8 cellular contexts compared by ENCODE assay signal in genomic region chr6:33275795-33276580, GRCh38. TPM values are rescaled to one million over a fixed set of nuclear protein-coding genes. Genes with fewer than 3 reads are reported as not detected.
DNase-seq lines count a peak whose midpoint lies in the region; ATAC-seq and TF ChIP-seq lines count a peak whose summit lies in the region.
"Not testable (repeated sequence)": the region's sequence is repeated elsewhere in the genome, so short reads cannot be mapped to it uniquely, and the experiment has no call there.

No MANE protein-coding gene starts in this region.

- CTCF ChIA-PET in PC-9 (lab: Charles Lee) = interaction anchor here (0.6 to 0.7 kb wide), 2 partner anchors 11 to 443 kb away, joined by 3 to 5 read pairs; no protein-coding TSS in a partner anchor

- H3K27ac ChIP-seq in ACC112 (ENCODE audit: low read depth, low read length) = peak overlapping the region; percentile 55; the same call in 1 of the 2 replicates
- peak overlapping the region; percentile 96 for H3K27ac ChIP-seq in GM23338 (ENCODE audit: low read depth)
- H3K27ac ChIP-seq in PC-9 = peak overlapping the region; percentile 79
- peak overlapping the region; percentile 68 to 96 (median 92) for H3K27ac ChIP-seq in heart right ventricle
- peak overlapping the region; percentile 85 for H3K27ac ChIP-seq in smooth muscle cell (ENCODE audit: low read depth)

- not testable (repeated sequence) for H2AFZ ChIP-seq in ACC112 (ENCODE audit: low read length, unreplicated experiment); GM23338; PC-9; smooth muscle cell (ENCODE audit: low read depth)

- not testable (repeated sequence) for ATAC-seq in GM23338; activated T-cell treated with anti-CD3 and anti-CD28 coated beads, Interleukin-2, amount 50 U/mL, for 72 hours (replicated peaks in 1 of 2); heart right ventricle; naive B cell (ENCODE audit: low read depth in 2 of 2)

- H3K9me2 ChIP-seq in GM23338 (ENCODE audit: insufficient read depth); PC-9 (ENCODE audit: insufficient read depth): not testable (repeated sequence)

- H4K20me1 ChIP-seq in GM23338 (replicated peaks; ENCODE audit: insufficient read depth) = peaks cover 44% of the 10 kb centered on the region
- H4K20me1 ChIP-seq in PC-9 (ENCODE audit: insufficient read depth) = peaks cover 36% of the 10 kb centered on the region
- peaks cover 45% of the 10 kb centered on the region for H4K20me1 ChIP-seq in smooth muscle cell (ENCODE audit: low read depth)

- H3K36me3 Mint-ChIP-seq in GM23338 (ENCODE audit: low read depth) = peaks cover 78% of the 10 kb centered on the region
- H3K36me3 Mint-ChIP-seq in activated T-cell treated with anti-CD3 and anti-CD28 coated beads, Interleukin-2, amount 50 U/mL, for 72 hours (ENCODE audit: insufficient read depth in 2 of 2) = peaks cover 26 to 49% of the 10 kb centered on the region in 2 donors
- H3K36me3 Mint-ChIP-seq in naive B cell = not testable (repeated sequence)

- POLR2A ChIA-PET in PC-9 (lab: Charles Lee; ENCODE audit: unreplicated experiment) = not testable (repeated sequence)

- BruUV-seq in PC-9 (replicated peaks; lab: Mats Ljungman, UMichigan) = TSS peak; percentile 36

- H3K9ac ChIP-seq in smooth muscle cell (ENCODE audit: low read depth) = not testable (repeated sequence)

- intact Hi-C loops in PC-9 (cut with micrococcal nuclease; ENCODE audit: unreplicated experiment) = loop anchor here (2.0 to 10.0 kb wide), 2 partner anchors 23 to 71 kb away; partner anchors contain the start of genes HSD17B8, RGL2, RING1 and RXRB
- intact Hi-C loops in heart right ventricle (cut with DNase I) = not testable (repeated sequence)

- H3K4me2 ChIP-seq in GM23338 (peak overlapping the region; percentile 100), PC-9 (peak overlapping the region; percentile 96), smooth muscle cell (peak overlapping the region; percentile 86)

- H3K4me3 Mint-ChIP-seq in GM23338 (peak overlapping the region; percentile 97), naive B cell (peak overlapping the region; percentile 85 to 95 (median 92))
- H3K4me3 Mint-ChIP-seq in activated T-cell treated with anti-CD3 and anti-CD28 coated beads, Interleukin-2, amount 50 U/mL, for 72 hours = peak overlapping the region; percentile 94 to 98

- H3K27me3 Mint-ChIP-seq in GM23338 (ENCODE audit: insufficient read depth, low read depth, poor library complexity) = peaks cover 36% of the 10 kb centered on the region
- H3K27me3 Mint-ChIP-seq in activated T-cell treated with anti-CD3 and anti-CD28 coated beads, Interleukin-2, amount 50 U/mL, for 72 hours (ENCODE audit: low read depth); naive B cell: not testable (repeated sequence)

- peak overlapping the region; percentile 89 for H3K4me3 ChIP-seq in ACC112 (ENCODE audit: low read depth, low read length)
- peak overlapping the region; percentile 99 for H3K4me3 ChIP-seq in GM23338
- peak overlapping the region; percentile 70; the same call in 1 of the 2 replicates for H3K4me3 ChIP-seq in PC-9
- peak overlapping the region; percentile 70 for H3K4me3 ChIP-seq in choroid plexus epithelial cell (ENCODE audit: low read depth, low read length)
- H3K4me3 ChIP-seq in heart right ventricle = peak overlapping the region in 9 of 10 donors; percentile 60 to 83 (median 73)
- H3K4me3 ChIP-seq in smooth muscle cell = peak overlapping the region; percentile 57

- not testable (repeated sequence) for H3K9me3 Mint-ChIP-seq in GM23338; activated T-cell treated with anti-CD3 and anti-CD28 coated beads, Interleukin-2, amount 50 U/mL, for 72 hours; naive B cell

- not testable (repeated sequence) for H3K27me3 ChIP-seq in ACC112 (ENCODE audit: insufficient read depth, low read length); GM23338 (ENCODE audit: insufficient read depth); PC-9 (ENCODE audit: insufficient read depth, low read depth); heart right ventricle; smooth muscle cell (ENCODE audit: low read depth)

- H3K9me3 ChIP-seq in PC-9 (ENCODE audit: insufficient read depth, low read depth); heart right ventricle; smooth muscle cell (replicated peaks; ENCODE audit: low read depth): not testable (repeated sequence)

- peaks cover 33% of the 10 kb centered on the region for H3K36me3 ChIP-seq in ACC112 (ENCODE audit: insufficient read depth, low read length)
- H3K36me3 ChIP-seq in GM23338 (ENCODE audit: insufficient read depth) = peaks cover 42% of the 10 kb centered on the region
- peaks cover 44% of the 10 kb centered on the region for H3K36me3 ChIP-seq in PC-9 (ENCODE audit: low read depth)
- H3K36me3 ChIP-seq in heart right ventricle = peaks cover 0 to 74% (median 15%) of the 10 kb centered on the region in 9 donors
- H3K36me3 ChIP-seq in smooth muscle cell (ENCODE audit: low read depth) = not testable (repeated sequence)

- DNase-seq in GM23338 (ENCODE audit: low spot score); activated T-cell treated with anti-CD3 and anti-CD28 coated beads, Interleukin-2, amount 50 U/mL, for 72 hours; choroid plexus epithelial cell (ENCODE audit: low read depth); heart right ventricle; naive B cell; smooth muscle cell (lab: John Stamatoyannopoulos, UW; ENCODE audit: unreplicated experiment): not testable (repeated sequence)
- DNase-seq in PC-9 = peak in 1 of 2 experiments; percentile 15

- H3K79me2 ChIP-seq in ACC112 (ENCODE audit: control insufficient read depth, insufficient read depth, low read length, unreplicated experiment) = peaks cover 42% of the 10 kb centered on the region
- H3K79me2 ChIP-seq in GM23338 (replicated peaks; ENCODE audit: insufficient read depth) = peaks cover 41% of the 10 kb centered on the region
- H3K79me2 ChIP-seq in PC-9 (ENCODE audit: low read depth) = peaks cover 45% of the 10 kb centered on the region
- H3K79me2 ChIP-seq in smooth muscle cell (ENCODE audit: low read depth) = peaks cover 39% of the 10 kb centered on the region

- H3F3A ChIP-seq in GM23338 (replicated peaks; ENCODE audit: low read depth) (peaks cover 74% of the 10 kb centered on the region), PC-9 (ENCODE audit: insufficient read depth, low read depth) (peaks cover 84% of the 10 kb centered on the region), smooth muscle cell (ENCODE audit: low read depth) (peaks cover 43% of the 10 kb centered on the region)

- TF ChIP-seq CTCF in GM23338 (conservative IDR thresholded peaks at IDR 0.05; ENCODE audit: low read depth in 2 of 2); PC-9 (conservative IDR thresholded peaks at IDR 0.05); choroid plexus epithelial cell (conservative IDR thresholded peaks at IDR 0.05; ENCODE audit: low read depth, low read length); heart right ventricle (IDR thresholded peaks at IDR 0.05); smooth muscle cell (IDR thresholded peaks at IDR 0.05; ENCODE audit: borderline replicate concordance, insufficient read depth, poor library complexity, severe bottlenecking): not testable (repeated sequence)

- peaks cover 40% of the 10 kb centered on the region for H3K4me1 Mint-ChIP-seq in GM23338
- peaks cover 67% of the 10 kb centered on the region for H3K4me1 Mint-ChIP-seq in activated T-cell treated with anti-CD3 and anti-CD28 coated beads, Interleukin-2, amount 50 U/mL, for 72 hours (ENCODE audit: low read depth)
- peaks cover 54 to 80% (median 79%) of the 10 kb centered on the region in 3 donors for H3K4me1 Mint-ChIP-seq in naive B cell

- WGBS in heart right ventricle, 2 donors = 83% methylated on average over 16 of the region's 16 CpGs
- 79% methylated on average over 16 of the region's 16 CpGs for WGBS in smooth muscle cell (ENCODE audit: low lambda C conversion rate)

- H3K27ac Mint-ChIP-seq in GM23338 (peak overlapping the region; percentile 87), naive B cell (peak overlapping the region; percentile 59 to 96 (median 92))
- peak overlapping the region; percentile 98 for H3K27ac Mint-ChIP-seq in activated T-cell treated with anti-CD3 and anti-CD28 coated beads, Interleukin-2, amount 50 U/mL, for 72 hours

- peaks cover 30% of the 10 kb centered on the region for H3K4me1 ChIP-seq in ACC112 (ENCODE audit: control insufficient read depth, insufficient read depth, low read length, unreplicated experiment)
- peaks cover 48% of the 10 kb centered on the region for H3K4me1 ChIP-seq in GM23338 (ENCODE audit: insufficient read depth)
- peaks cover 37% of the 10 kb centered on the region for H3K4me1 ChIP-seq in PC-9 (replicated peaks; ENCODE audit: insufficient read depth)
- H3K4me1 ChIP-seq in heart right ventricle = peaks cover 10 to 72% (median 56%) of the 10 kb centered on the region in 9 donors
- H3K4me1 ChIP-seq in smooth muscle cell (ENCODE audit: low read depth) = peaks cover 43% of the 10 kb centered on the region

RNA-seq across cellular contexts. Expression of gene B3GALT4, which starts 0.9 kb away (rescaled TPM):
- 1.0 and 2.3 TPM in 2 replicates for total RNA-seq in GM23338 (2014; rRNA removed; shearing (Covaris generic))
- polyA plus RNA-seq in GM23338 (2016; fragmentation: Nextera tagmentation; extraction: Ambion mirVana) = 1.3 and 1.8 TPM in 2 replicates
- total RNA-seq in PC-9 (2021) = 10.3 and 12.8 TPM in 2 replicates
- 10 to 100 TPM; 10.1 to 14.2 TPM for total RNA-seq in activated T-cell treated with anti-CD3 and anti-CD28 coated beads, Interleukin-2, amount 50 U/mL, for 72 hours
- 10 to 100 TPM in 2 of 10 donors, 1 to 10 TPM in 8; 5.3 to 12.2 (median 8.0) TPM for total RNA-seq in heart right ventricle
- 1 to 10 TPM; 7.0 to 9.1 TPM for polyA plus RNA-seq in heart right ventricle
- polyA plus RNA-seq in naive B cell (ENCODE audit: low read depth in 6 of 6) = 10 to 100 TPM; 18.3 to 31.6 (median 22.2) TPM
- total RNA-seq in smooth muscle cell = 2.9 and 4.6 TPM in 2 replicates
- 6.1 and 14.6 TPM in 2 replicates for polyA plus RNA-seq in smooth muscle cell

RNA-seq across cellular contexts. Expression of gene RPS18, which starts 4.1 kb away (rescaled TPM):
- 2,133 and 2,664 TPM in 2 replicates for total RNA-seq in GM23338 (2014; rRNA removed; shearing (Covaris generic))
- polyA plus RNA-seq in GM23338 (2016; fragmentation: Nextera tagmentation; extraction: Ambion mirVana) (4,776 and 5,223 TPM in 2 replicates), heart right ventricle (1,000 to 10,000 TPM; 2,826 to 4,398 TPM), naive B cell (ENCODE audit: low read depth in 6 of 6) (over 10,000 TPM in 1 of 6 donors, 1,000 to 10,000 TPM in 5; 6,561 to 10,092 (median 8,290) TPM), smooth muscle cell (1,790 and 1,848 TPM in 2 replicates)
- total RNA-seq in PC-9 (2021) (2,057 and 2,442 TPM in 2 replicates), heart right ventricle (1,000 to 10,000 TPM in 3 of 10 donors, 100 to 1,000 TPM in 7; 767 to 1,326 (median 860) TPM), smooth muscle cell (2,939 and 3,261 TPM in 2 replicates)
- 1,000 to 10,000 TPM; 4,335 to 4,825 TPM for total RNA-seq in activated T-cell treated with anti-CD3 and anti-CD28 coated beads, Interleukin-2, amount 50 U/mL, for 72 hours

RNA-seq across cellular contexts. Expression of gene VPS52, which starts 4.3 kb away (rescaled TPM):
- 25.0 and 31.1 TPM in 2 replicates for total RNA-seq in GM23338 (2014; rRNA removed; shearing (Covaris generic))
- 20.6 and 27.9 TPM in 2 replicates for polyA plus RNA-seq in GM23338 (2016; fragmentation: Nextera tagmentation; extraction: Ambion mirVana)
- 46.2 and 48.3 TPM in 2 replicates for total RNA-seq in PC-9 (2021)
- 10 to 100 TPM; 50.7 to 54.9 TPM for total RNA-seq in activated T-cell treated with anti-CD3 and anti-CD28 coated beads, Interleukin-2, amount 50 U/mL, for 72 hours
- total RNA-seq in heart right ventricle = 10 to 100 TPM; 29.8 to 41.6 (median 35.9) TPM
- 10 to 100 TPM; 25.2 to 45.7 TPM for polyA plus RNA-seq in heart right ventricle
- polyA plus RNA-seq in naive B cell (ENCODE audit: low read depth in 6 of 6) = 10 to 100 TPM in 5 of 6 donors, 1 to 10 TPM in 1; 5.3 to 18.9 (median 14.4) TPM
- 23.1 and 34.7 TPM in 2 replicates for total RNA-seq in smooth muscle cell
- polyA plus RNA-seq in smooth muscle cell = 22.6 and 37.0 TPM in 2 replicates

RNA-seq across cellular contexts. Expression of gene WDR46, which starts 13.1 kb away (rescaled TPM):
- total RNA-seq in GM23338 (2014; rRNA removed; shearing (Covaris generic)) = 104 and 106 TPM in 2 replicates
- 63.9 and 71.4 TPM in 2 replicates for polyA plus RNA-seq in GM23338 (2016; fragmentation: Nextera tagmentation; extraction: Ambion mirVana)
- total RNA-seq in PC-9 (2021) = 52.4 and 59.6 TPM in 2 replicates
- total RNA-seq in activated T-cell treated with anti-CD3 and anti-CD28 coated beads, Interleukin-2, amount 50 U/mL, for 72 hours = 10 to 100 TPM; 46.6 to 54.0 TPM
- 10 to 100 TPM; 11.0 to 27.8 (median 16.2) TPM for total RNA-seq in heart right ventricle
- polyA plus RNA-seq in heart right ventricle = 10 to 100 TPM; 27.4 to 40.6 TPM
- polyA plus RNA-seq in naive B cell (ENCODE audit: low read depth in 6 of 6) = 10 to 100 TPM; 50.5 to 78.0 (median 59.3) TPM
- total RNA-seq in smooth muscle cell = 52.5 and 67.9 TPM in 2 replicates
- 69.9 and 78.6 TPM in 2 replicates for polyA plus RNA-seq in smooth muscle cell

RNA-seq across cellular contexts. Expression of gene PFDN6, which starts 13.4 kb away (rescaled TPM):
- total RNA-seq in GM23338 (2014; rRNA removed; shearing (Covaris generic)) = 62.2 and 80.4 TPM in 2 replicates
- polyA plus RNA-seq in GM23338 (2016; fragmentation: Nextera tagmentation; extraction: Ambion mirVana) (54.0 and 56.1 TPM in 2 replicates), heart right ventricle (100 to 1,000 TPM; 248 to 448 TPM), naive B cell (ENCODE audit: low read depth in 6 of 6) (10 to 100 TPM; 29.4 to 47.8 (median 41.3) TPM), smooth muscle cell (23.1 and 24.0 TPM in 2 replicates)
- total RNA-seq in PC-9 (2021) (51.5 and 57.2 TPM in 2 replicates), heart right ventricle (10 to 100 TPM; 31.7 to 58.3 (median 40.2) TPM), smooth muscle cell (21.4 and 33.8 TPM in 2 replicates)
- 10 to 100 TPM; 41.9 to 54.6 TPM for total RNA-seq in activated T-cell treated with anti-CD3 and anti-CD28 coated beads, Interleukin-2, amount 50 U/mL, for 72 hours
